16 cellular contexts compared by ENCODE assay signal in genomic region chr16:19923396-19923795, GRCh38. TPM values are rescaled to one million over a fixed set of nuclear protein-coding genes. Genes with fewer than 3 reads are reported as not detected.
DNase-seq lines count a peak whose midpoint lies in the region; ATAC-seq, FAIRE-seq and TF ChIP-seq lines count a peak whose summit lies in the region.
"Had no signal": no experiment of that assay in that cellular context is flagged by ENCODE, and none has a peak within 500 bp of the region (broad histone marks: within the 10 kb centered on the region; RNA-seq: fewer than 3 reads in every experiment).

No MANE protein-coding gene starts in this region.

- H4K8ac ChIP-seq in H1 (ENCODE audit: extremely low read depth, insufficient read depth, low read length), result no peak overlapping the region

- H3K18ac ChIP-seq in H1 (ENCODE audit: extremely low read depth, low read length), result no peak overlapping the region

- H3K27me3 ChIP-seq in H1 (replicated peaks in 1 of 4; ENCODE audit: control insufficient read depth in 3 of 4, extremely low read depth in 1 of 4, insufficient read depth in 3 of 4, low read length in 3 of 4) (no peaks in the 10 kb centered on the region), small intestine (ENCODE audit: control insufficient read depth in 2 of 2, insufficient read depth in 2 of 2, low read length in 2 of 2) (no peaks in the 10 kb centered on the region)
- H3K27me3 ChIP-seq: BLaER1 had no signal

- H2BK120ac ChIP-seq in H1 (replicated peaks; ENCODE audit: low read depth, low read length), result no peak overlapping the region

- DNase-seq in SW480 (ENCODE audit: low spot score) (peak; percentile 50), H1 (ENCODE audit: low read depth in 1 of 2, low spot score in 2 of 2) (no peak), mucosa of descending colon (peak in 2 of 3 donors; percentile 21 to 73), small intestine (peak; percentile 28), Ammon's horn (ENCODE audit: low spot score) (no peak), T-helper 2 cell (no peak), DMS53 (lab: John Stamatoyannopoulos, UW) (no peak)
- DNase-seq: CD8-positive, alpha-beta memory T cell had no signal

- no peak overlapping the region for H2AFZ ChIP-seq in H1 (ENCODE audit: low read length)
- H2AFZ ChIP-seq: GM23338 had no signal

- H3K9me3 ChIP-seq in H1 (ENCODE audit: insufficient read depth in 2 of 2, low read depth in 1 of 2, low read length in 1 of 2), result peaks cover 0 to 4% of the 10 kb centered on the region in 2 experiments; a peak in 1 of 4 replicates
- no peaks in the 10 kb centered on the region for H3K9me3 ChIP-seq in mucosa of descending colon
- no peaks in the 10 kb centered on the region for H3K9me3 ChIP-seq in small intestine (ENCODE audit: control insufficient read depth, low read depth)
- H3K9me3 ChIP-seq: A549, BLaER1, HAP-1 had no signal

- no peak overlapping the region for H2AK5ac ChIP-seq in H1 (ENCODE audit: low read depth, low read length)

- 89% methylated on average over 5 of the region's 5 CpGs; no CpG with 5 or more reads in 1 of the 2 experiments for WGBS in H1 (ENCODE audit: extremely low coverage in 1 of 2, insufficient coverage in 1 of 2, insufficient read length in 1 of 2, insufficient replicate concordance in 2 of 2, low coverage in 1 of 2, low lambda C conversion rate in 2 of 2, missing lambda C conversion rate in 1 of 2), 2 experiments
- 19 to 46% (median 27%) methylated on average over 5 of the region's 5 CpGs for WGBS in small intestine, 3 donors

- H4K20me1 ChIP-seq in H1 (replicated peaks in 1 of 2; ENCODE audit: control insufficient read depth in 1 of 2, insufficient read depth in 2 of 2, low read length in 2 of 2), result no peaks in the 10 kb centered on the region
- H4K20me1 ChIP-seq: BLaER1 had no signal

- intact Hi-C loops in mucosa of descending colon (cut with DNase I, micrococcal nuclease), result no loop called here

- H4K91ac ChIP-seq in H1 (replicated peaks; ENCODE audit: insufficient read length, low read length), result no peak overlapping the region

- no peak overlapping the region; the same call in 1 of the 2 replicates for H2BK15ac ChIP-seq in H1 (ENCODE audit: low read length)

- H3K56ac ChIP-seq in H1 (replicated peaks; ENCODE audit: insufficient read length, low read depth, low read length), result no peak overlapping the region

- POLR2A ChIA-PET in H1 (lab: Charles Lee; ENCODE audit: partially characterized antibody), result no interaction called here

- no peaks in the 10 kb centered on the region; the same call in 1 of the 2 replicates for H3K23me2 ChIP-seq in H1 (ENCODE audit: low read depth, low read length)

- ATAC-seq in mucosa of descending colon (peak; percentile 93), HG02970 (IDR thresholded peaks at IDR 0.05; ENCODE audit: low FRiP score, unreplicated experiment) (no peak)
- ATAC-seq: A549, GM12878, GM23338 had no signal

- FAIRE-seq in H1 (lab: Jason Lieb, UNC), result no peak
- FAIRE-seq in small intestine (lab: Jason Lieb, UNC), result no peak
- FAIRE-seq: A549, GM12878, GM18507, HTR-8/SVneo had no signal

- H3K4me2 ChIP-seq in H1 (ENCODE audit: insufficient read depth in 1 of 2, low read depth in 2 of 2, low read length in 2 of 2), result no peak overlapping the region
- H3K4me2 ChIP-seq: A549, BLaER1, GM23338 had no signal

- no peak overlapping the region for H4K5ac ChIP-seq in H1 (ENCODE audit: insufficient read length, low read depth, low read length)

- no peak overlapping the region for H3K4ac ChIP-seq in H1 (replicated peaks; ENCODE audit: insufficient read length, low read depth, low read length)

- H3K9ac ChIP-seq in H1 (replicated peaks in 1 of 4; ENCODE audit: extremely low read depth in 1 of 4, low read depth in 3 of 4, low read length in 3 of 4), result no peak overlapping the region
- H3K9ac ChIP-seq: BLaER1 had no signal

- peaks cover 0 to under 1% (median under 1%) of the 10 kb centered on the region in 4 experiments; a peak in 2 of 7 replicates for H3K4me1 ChIP-seq in H1 (replicated peaks in 1 of 4; ENCODE audit: control insufficient read depth in 3 of 4, insufficient read depth in 4 of 4, low read length in 3 of 4)
- H3K4me1 ChIP-seq in mucosa of descending colon (ENCODE audit: low read depth), result no peaks in the 10 kb centered on the region
- H3K4me1 ChIP-seq in small intestine (ENCODE audit: control insufficient read depth in 2 of 2, insufficient read depth in 1 of 2, low read depth in 1 of 2, low read length in 1 of 2), result no peaks in the 10 kb centered on the region
- H3K4me1 ChIP-seq: BLaER1, HAP-1 had no signal

- TF ChIP-seq RAD21 in H1 (IDR thresholded peaks at IDR 0.05 in 1 of 2, conservative IDR thresholded peaks at IDR 0.05 in 1 of 2; ENCODE audit: low read depth in 2 of 2, low read length in 2 of 2), result no peak

- no peak overlapping the region for H2BK12ac ChIP-seq in H1 (ENCODE audit: low read depth, low read length)

- H3K4me3 ChIP-seq in H1 (ENCODE audit: extremely low read depth in 1 of 4, insufficient read depth in 2 of 4, low read depth in 3 of 4, low read length in 4 of 4) (no peak overlapping the region), mucosa of descending colon (no peak overlapping the region), small intestine (ENCODE audit: low read depth in 1 of 2, low read length in 2 of 2) (no peak overlapping the region)
- H3K4me3 ChIP-seq: A549, BLaER1, GM12878, GM23338, HAP-1 had no signal

- no peaks in the 10 kb centered on the region for H3K79me1 ChIP-seq in H1 (ENCODE audit: low read depth, low read length)

- no peaks in the 10 kb centered on the region for H3K36me3 ChIP-seq in H1 (ENCODE audit: control insufficient read depth in 2 of 4, insufficient read depth in 4 of 4, low read length in 3 of 4)
- H3K36me3 ChIP-seq in mucosa of descending colon (ENCODE audit: low read depth), result no peaks in the 10 kb centered on the region
- no peaks in the 10 kb centered on the region for H3K36me3 ChIP-seq in small intestine (ENCODE audit: control insufficient read depth in 2 of 2, insufficient read depth in 2 of 2, low read length in 2 of 2)
- H3K36me3 ChIP-seq: BLaER1, HAP-1 had no signal

- CTCF ChIA-PET in H1 (lab: Charles Lee; ENCODE audit: partially characterized antibody), result interaction anchor here (0.5 to 1.8 kb wide), 4 partner anchors 10 to 436 kb away, joined by 3 to 6 read pairs (median 3); no protein-coding TSS in a partner anchor

- no peak overlapping the region for H3K14ac ChIP-seq in H1 (ENCODE audit: insufficient read length)

- H3K27ac ChIP-seq in H1 (ENCODE audit: low read depth, low read length), result no peak overlapping the region
- H3K27ac ChIP-seq in small intestine (ENCODE audit: low read depth in 1 of 2, low read length in 1 of 2), result no peak overlapping the region
- H3K27ac ChIP-seq: A549, BLaER1 had no signal

- H3K79me2 ChIP-seq in H1 (ENCODE audit: control insufficient read depth in 1 of 2, insufficient read depth in 2 of 2, low read length in 2 of 2), result no peaks in the 10 kb centered on the region

- TF ChIP-seq EP300 in H1 (IDR thresholded peaks at IDR 0.05; ENCODE audit: borderline replicate concordance in 1 of 2, low read depth in 2 of 2, low read length in 2 of 2), result no peak

- no peak for TF ChIP-seq CTCF in H1 (IDR thresholded peaks at IDR 0.05; ENCODE audit: control extremely low read depth in 1 of 3, insufficient read depth in 1 of 3, low read depth in 1 of 3, low read length in 3 of 3)
- no peak for TF ChIP-seq CTCF in mucosa of descending colon (IDR thresholded peaks at IDR 0.05)

- TF ChIP-seq POLR2A in H1 (IDR thresholded peaks at IDR 0.05; ENCODE audit: control extremely low read depth in 1 of 2, low read depth in 2 of 2, low read length in 2 of 2), result no peak

- no peak overlapping the region for H3K23ac ChIP-seq in H1 (ENCODE audit: insufficient read length)

- H2BK5ac ChIP-seq in H1 (ENCODE audit: low read depth, low read length), result no peak overlapping the region; the same call in 1 of the 2 replicates

- H2BK20ac ChIP-seq in H1 (ENCODE audit: low read length), result peak overlapping the region; percentile 66; the same call in 1 of the 2 replicates

TF ChIP-seq in H1, 55 proteins besides CTCF, POLR2A, EP300 and RAD21:
- TF ChIP-seq PHF8 (conservative IDR thresholded peaks at IDR 0.05; ENCODE audit: low read depth, low read length) (no peak), CHD2 (IDR thresholded peaks at IDR 0.05; ENCODE audit: low read length) (no peak), KDM4A (IDR thresholded peaks at IDR 0.05; ENCODE audit: low read depth, low read length, severe bottlenecking) (no peak), CREB1 (IDR thresholded peaks at IDR 0.05) (no peak), HDAC6 (IDR thresholded peaks at IDR 0.05; ENCODE audit: low read depth, low read length) (no peak), NRF1 (IDR thresholded peaks at IDR 0.05; ENCODE audit: low read depth, low read length) (no peak), MAX (IDR thresholded peaks at IDR 0.05) (no peak), CEBPB (IDR thresholded peaks at IDR 0.05; ENCODE audit: low read depth, low read length) (no peak), SP1 (IDR thresholded peaks at IDR 0.05; ENCODE audit: low read depth, low read length) (no peak), JUND (IDR thresholded peaks at IDR 0.05; ENCODE audit: low read length) (no peak), BACH1 (IDR thresholded peaks at IDR 0.05; ENCODE audit: low read length) (no peak), SAP30 (IDR thresholded peaks at IDR 0.05; ENCODE audit: insufficient read depth, insufficient replicate concordance, low read length) (no peak)

RNA-seq across cellular contexts. Expression of gene GPRC5B, which starts 38.7 kb away (rescaled TPM):
- total RNA-seq in H1 (2021; fragmentation: NEBNext Ultra II Directional; extraction: Animal tissue kit (Norgen Biotek cat#: 25700)), result 106 and 109 TPM in 2 replicates
- polyA plus RNA-seq in H1 (2011; rRNA removed) (160 and 196 TPM in 2 replicates), small intestine (10 to 100 TPM in 1 of 3 donors, 1 to 10 TPM in 1, under 1 TPM in 1; 0.22 to 17.0 (median 1.4) TPM)
- polyA plus RNA-seq in H1 (2011; cell fraction: cytosol; rRNA removed), result 130 TPM
- 137 TPM for polyA plus RNA-seq in H1 (2011; cell fraction: nucleus; rRNA removed)
- polyA plus RNA-seq in H1 (2012, experiment 1 of 2), result 86.5 to 102 TPM (median 91.9 TPM) in 4 replicates
- polyA plus RNA-seq in H1 (2012, experiment 2 of 2), result 82.1 TPM
- polyA plus RNA-seq in H1 (2013, experiment 1 of 2), result 171 TPM
- polyA plus RNA-seq in H1 (2013, experiment 2 of 2), result 188 TPM
- 99.0 and 101 TPM in 2 replicates for polyA minus RNA-seq in H1 (2011; rRNA and poly(A)+ RNA removed)
- polyA minus RNA-seq in H1 (2011; cell fraction: cytosol; rRNA and poly(A)+ RNA removed), result 96.7 TPM
- polyA minus RNA-seq in H1 (2011; cell fraction: nucleus; rRNA and poly(A)+ RNA removed), result 80.6 TPM
- 10 to 100 TPM in 1 of 3 donors, 1 to 10 TPM in 2; 2.8 to 14.6 (median 6.2) TPM for total RNA-seq in mucosa of descending colon

Comparison
In these comparisons a context has a peak if more than half of its experiments do, and no peak if none do; other contexts are left out.
1. DNase-seq: peak in SW480 (single experiment), mucosa of descending colon (2 of 3) and small intestine (single experiment); none in H1 (0 of 2), Ammon's horn (single experiment), T-helper 2 cell (0 of 5) and DMS53 (single experiment).